Comparison of ENCODE assay signal across 27 cellular contexts in the genomic region with DNA sequence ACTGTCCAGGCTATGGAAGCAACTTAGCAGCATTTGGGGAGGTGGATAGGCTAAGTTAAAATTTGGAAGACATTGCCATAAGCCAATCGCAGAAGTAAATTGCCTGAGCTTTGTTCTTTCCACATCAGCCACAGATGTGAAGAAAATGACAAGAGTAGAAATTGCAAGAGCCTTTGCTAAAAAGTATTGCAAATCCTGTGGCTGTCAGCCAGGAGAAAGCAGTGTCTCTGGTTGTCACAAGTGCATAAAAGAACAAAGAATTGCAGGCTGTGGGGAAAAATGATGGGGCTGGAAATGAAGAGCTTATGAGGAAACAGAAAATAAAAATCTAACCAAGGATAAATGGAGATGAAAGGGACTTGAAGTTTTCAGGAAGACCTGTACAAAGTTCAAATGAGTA.
DNase-seq lines count a peak whose midpoint lies in the region; ATAC-seq and TF ChIP-seq lines count a peak whose summit lies in the region.
"Had no signal": no experiment of that assay in that cellular context is flagged by ENCODE, and none has a peak within 500 bp of the region (broad histone marks: within the 10 kb centered on the region; RNA-seq: fewer than 3 reads in every experiment).

No MANE protein-coding gene starts in this region.

- H3K4me1 ChIP-seq in CD4-positive, alpha-beta memory T cell (ENCODE audit: insufficient read depth, low read length) = no peaks in the 10 kb centered on the region
- H3K4me1 ChIP-seq: Caco-2 had no signal

- H3K27me3 Mint-ChIP-seq in neural crest cell (ENCODE audit: low read depth) = no peaks in the 10 kb centered on the region
- H3K27me3 Mint-ChIP-seq in activated naive CD8-positive, alpha-beta T cell treated with anti-CD3 and anti-CD28 coated beads for 36 hours = no peaks in the 10 kb centered on the region
- H3K27me3 Mint-ChIP-seq in CD4-positive, alpha-beta memory T cell = no peaks in the 10 kb centered on the region

- peak overlapping the region; percentile 46 for H3K27ac Mint-ChIP-seq in neural crest cell (ENCODE audit: unreplicated experiment)
- no peak overlapping the region for H3K27ac Mint-ChIP-seq in activated naive CD8-positive, alpha-beta T cell treated with anti-CD3 and anti-CD28 coated beads for 36 hours
- H3K27ac Mint-ChIP-seq in CD4-positive, alpha-beta memory T cell = no peak overlapping the region
- H3K27ac Mint-ChIP-seq: CD8-positive, alpha-beta T cell; H9 had no signal

- no peak overlapping the region for H3K4me3 Mint-ChIP-seq in neural crest cell
- no peak overlapping the region for H3K4me3 Mint-ChIP-seq in activated naive CD8-positive, alpha-beta T cell treated with anti-CD3 and anti-CD28 coated beads for 36 hours
- no peak overlapping the region for H3K4me3 Mint-ChIP-seq in CD4-positive, alpha-beta memory T cell
- H3K4me3 Mint-ChIP-seq: CD8-positive, alpha-beta T cell; H9 had no signal

- H3K36me3 Mint-ChIP-seq in neural crest cell (ENCODE audit: low read depth) = peaks cover 2% of the 10 kb centered on the region
- H3K36me3 Mint-ChIP-seq in activated naive CD8-positive, alpha-beta T cell treated with anti-CD3 and anti-CD28 coated beads for 36 hours = no peaks in the 10 kb centered on the region
- H3K36me3 Mint-ChIP-seq in CD4-positive, alpha-beta memory T cell = no peaks in the 10 kb centered on the region
- H3K36me3 Mint-ChIP-seq: CD8-positive, alpha-beta T cell had no signal

- TF ChIP-seq CTCF in AG10803 (conservative IDR thresholded peaks at IDR 0.05; ENCODE audit: low read length) (no peak), fibroblast of pulmonary artery (IDR thresholded peaks at IDR 0.05; ENCODE audit: low read length, missing control alignments) (no peak), neural crest cell (conservative IDR thresholded peaks at IDR 0.05) (no peak)

- intact Hi-C loops in CD4-positive, alpha-beta memory T cell (cut with micrococcal nuclease) = no loop called here

- H3K27me3 ChIP-seq in CD4-positive, alpha-beta memory T cell (ENCODE audit: insufficient read depth, low read length) = no peaks in the 10 kb centered on the region

- H3K27ac ChIP-seq in CD4-positive, alpha-beta memory T cell (ENCODE audit: low read depth, low read length) = no peak overlapping the region
- H3K27ac ChIP-seq: GM23248, SK-N-MC had no signal

- no peaks in the 10 kb centered on the region for H3K36me3 ChIP-seq in CD4-positive, alpha-beta memory T cell (ENCODE audit: insufficient read depth, low read length)

- peak; percentile 41 for DNase-seq in AG10803 (ENCODE audit: low read depth)
- peak; percentile 29 for DNase-seq in amniotic epithelial cell (ENCODE audit: low read depth)
- peak; percentile 12 for DNase-seq in fibroblast of pulmonary artery (ENCODE audit: low read depth)
- DNase-seq in neural crest cell (ENCODE audit: low read depth, low spot score) = no peak
- no peak for DNase-seq in activated naive CD8-positive, alpha-beta T cell treated with anti-CD3 and anti-CD28 coated beads for 36 hours
- no peak for DNase-seq in stimulated activated CD4-positive, alpha-beta T cell treated with anti-CD3 and anti-CD28 coated beads, Interleukin-4, amount 100 ng/mL, for 4 hours
- DNase-seq in CD4-positive, alpha-beta memory T cell = no peak
- DNase-seq: AML-193; C1 segment of cervical spinal cord; Caco-2; CD8-positive, alpha-beta T cell; DMS79; EL; GDM1; GM23248; H9; Kasumi-1; NCI-H1105 treated with DMSO at 0.1 percent for 48 hours; NCI-H146; NCI-H1930; NCI-H2107; NCI-H524; NCI-H774; SIG-M5 had no signal

- CTCF ChIA-PET in CD4-positive, alpha-beta memory T cell (lab: Charles Lee; ENCODE audit: partially characterized antibody) = interaction anchor here (1.4 kb wide), 1 partner anchor 12 kb away, joined by 4 read pairs; no protein-coding TSS in a partner anchor

- H3K9me3 Mint-ChIP-seq in neural crest cell = peaks cover 11% of the 10 kb centered on the region
- H3K9me3 Mint-ChIP-seq in activated naive CD8-positive, alpha-beta T cell treated with anti-CD3 and anti-CD28 coated beads for 36 hours = no peaks in the 10 kb centered on the region
- peaks cover 0 to 5% (median 0%) of the 10 kb centered on the region in 8 donors for H3K9me3 Mint-ChIP-seq in CD4-positive, alpha-beta memory T cell
- H3K9me3 Mint-ChIP-seq: CD8-positive, alpha-beta T cell; H9 had no signal

- peaks cover 7% of the 10 kb centered on the region for H3K4me1 Mint-ChIP-seq in neural crest cell
- no peaks in the 10 kb centered on the region for H3K4me1 Mint-ChIP-seq in activated naive CD8-positive, alpha-beta T cell treated with anti-CD3 and anti-CD28 coated beads for 36 hours
- H3K4me1 Mint-ChIP-seq in CD4-positive, alpha-beta memory T cell = no peaks in the 10 kb centered on the region
- H3K4me1 Mint-ChIP-seq: H9 had no signal

- ATAC-seq in GM21619 (IDR thresholded peaks at IDR 0.05; ENCODE audit: unreplicated experiment) = no peak
- ATAC-seq: CD8-positive, alpha-beta T cell; K562 had no signal

- H3K4me3 ChIP-seq in AG10803 (ENCODE audit: low read length) (no peak overlapping the region), fibroblast of pulmonary artery (replicated peaks; ENCODE audit: low read depth, low read length) (no peak overlapping the region)
- no peak overlapping the region for H3K4me3 ChIP-seq in CD4-positive, alpha-beta memory T cell (ENCODE audit: low read length in 2 of 2)
- H3K4me3 ChIP-seq: GM23248, K562, SK-N-MC had no signal

- POLR2A ChIA-PET in CD4-positive, alpha-beta memory T cell (lab: Charles Lee; ENCODE audit: partially characterized antibody) = no interaction called here

- no peaks in the 10 kb centered on the region for H3K9me3 ChIP-seq in CD4-positive, alpha-beta memory T cell (ENCODE audit: control insufficient read depth in 1 of 2, low read length in 2 of 2)

Comparison
In these comparisons a context has a peak if more than half of its experiments do, and no peak if none do; other contexts are left out.
1. DNase-seq: peak in AG10803 (single experiment), amniotic epithelial cell (single experiment) and fibroblast of pulmonary artery (single experiment); none in neural crest cell (single experiment), activated naive CD8-positive, alpha-beta T cell treated with anti-CD3 and anti-CD28 coated beads for 36 hours (single experiment), stimulated activated CD4-positive, alpha-beta T cell treated with anti-CD3 and anti-CD28 coated beads, Interleukin-4, amount 100 ng/mL, for 4 hours (0 of 2) and CD4-positive, alpha-beta memory T cell (0 of 5).